24 cellular contexts compared by ENCODE assay signal in genomic region chr17:80614320-80614719, GRCh38.
A peak's percentile ranks its signal among the peaks of the same experiment; 100 is the strongest.
DNase-seq lines count a peak whose midpoint lies in the region; ATAC-seq and TF ChIP-seq lines count a peak whose summit lies in the region.
"Had no signal": no experiment of that assay in that cellular context is flagged by ENCODE, and none has a peak within 500 bp of the region (broad histone marks: within the 10 kb centered on the region; RNA-seq: fewer than 3 reads in every experiment).

No MANE protein-coding gene starts in this region.

- no peaks in the 10 kb centered on the region for H3K27me3 Mint-ChIP-seq in activated CD4-positive, alpha-beta T cell treated with anti-CD3 and anti-CD28 coated beads, Interleukin-2, amount 10 ng/mL, durations not matched to agents 24 days and 14 days
- no peaks in the 10 kb centered on the region for H3K27me3 Mint-ChIP-seq in CD8-positive, alpha-beta T cell (ENCODE audit: low read depth)
- H3K27me3 Mint-ChIP-seq in glutamatergic neuron (ENCODE audit: unreplicated experiment) = peaks cover 7% of the 10 kb centered on the region
- no peaks in the 10 kb centered on the region for H3K27me3 Mint-ChIP-seq in stimulated activated memory B cell treated with anti-CD40 and anti-IgM and Interleukin-4, amounts not matched to agents 10 μg/mL and 1 μg/mL and 100 μg/mL, for 72 hours
- H3K27me3 Mint-ChIP-seq: B cell had no signal

- POLR2A ChIA-PET in CD8-positive, alpha-beta T cell (lab: Charles Lee) = interaction anchor here (0.9 to 1.6 kb wide), 2 partner anchors 23 to 25 kb away, joined by 3 read pairs; no protein-coding TSS in a partner anchor
- POLR2A ChIA-PET in A673 (lab: Charles Lee; ENCODE audit: low non-redundant PET) = no interaction called here

- no peak overlapping the region for H3K9ac ChIP-seq in SU-DHL-6 (ENCODE audit: low read length)

- peaks cover 5% of the 10 kb centered on the region; the same call in 1 of the 2 replicates for H4K20me1 ChIP-seq in SU-DHL-6 (ENCODE audit: low read depth, low read length)

- no peak for DNase-seq in activated CD4-positive, alpha-beta T cell treated with anti-CD3 and anti-CD28 coated beads, Interleukin-2, amount 10 ng/mL, durations not matched to agents 24 days and 14 days
- no peak for DNase-seq in activated CD4-positive, alpha-beta T cell treated with anti-CD3 and anti-CD28 coated beads, Interleukin-2, amount 50 U/mL, for 1 hour
- DNase-seq in CD8-positive, alpha-beta T cell = peak in 1 of 7 experiments; percentile 47
- DNase-seq in glutamatergic neuron (no peak), A673 (ENCODE audit: low spot score) (no peak), NCI-H1694 treated with DMSO at 0.1 percent for 48 hours (lab: John Stamatoyannopoulos, UW) (no peak)
- DNase-seq: activated CD4-positive, alpha-beta T cell treated with anti-CD3 and anti-CD28 coated beads, Interleukin-2, amount 50 U/mL, for 4 hours; anterior cingulate cortex; Caco-2; DMS79 treated with DMSO at 0.1 percent for 48 hours; effector memory CD4-positive, alpha-beta T cell; erythroblast; H9; heart left ventricle; kidney; NCI-H526 treated with DMSO at 0.1 percent for 48 hours; SJCRH30; tibial artery had no signal

- no peaks in the 10 kb centered on the region for H3K9me2 ChIP-seq in SU-DHL-6 (replicated peaks; ENCODE audit: insufficient read depth, low read length)

- ATAC-seq in CD8-positive, alpha-beta T cell = peak; percentile 48
- no peak for ATAC-seq in stimulated activated memory B cell treated with anti-CD40 and anti-IgM and Interleukin-4, amounts not matched to agents 10 μg/mL and 1 μg/mL and 100 μg/mL, for 72 hours
- ATAC-seq: heart left ventricle had no signal

- no peak overlapping the region for H3K27ac ChIP-seq in CD8-positive, alpha-beta T cell (ENCODE audit: low read depth, low read length)
- H3K27ac ChIP-seq in SU-DHL-6 (ENCODE audit: low read depth, low read length) = peak overlapping the region; percentile 21; the same call in 1 of the 2 replicates
- H3K27ac ChIP-seq in A673 (ENCODE audit: low read depth, low read length, poor library complexity, severe bottlenecking) = no peak overlapping the region
- H3K27ac ChIP-seq: coronary artery, heart left ventricle, SJCRH30, tibial artery, VCaP had no signal

- CTCF ChIA-PET in CD8-positive, alpha-beta T cell (lab: Charles Lee) = no interaction called here
- CTCF ChIA-PET in A673 (lab: Charles Lee) = no interaction called here

- no TSS peak for BruUV-seq in A673 (replicated peaks; lab: Mats Ljungman, UMichigan)

- no peak for TF ChIP-seq CTCF in CD8-positive, alpha-beta T cell (IDR thresholded peaks at IDR 0.05)
- TF ChIP-seq CTCF in SU-DHL-6 (IDR thresholded peaks at IDR 0.05; ENCODE audit: insufficient read depth, low read length, poor library complexity, severe bottlenecking) = no peak
- no peak for TF ChIP-seq CTCF in glutamatergic neuron (IDR thresholded peaks at IDR 0.05; ENCODE audit: partially characterized antibody, unreplicated experiment)
- no peak for TF ChIP-seq CTCF in A673 (conservative IDR thresholded peaks at IDR 0.05; ENCODE audit: low read depth, low read length)

- no peaks in the 10 kb centered on the region for H3K9me3 Mint-ChIP-seq in activated CD4-positive, alpha-beta T cell treated with anti-CD3 and anti-CD28 coated beads, Interleukin-2, amount 10 ng/mL, durations not matched to agents 24 days and 14 days
- no peaks in the 10 kb centered on the region for H3K9me3 Mint-ChIP-seq in CD8-positive, alpha-beta T cell
- peaks cover 2% of the 10 kb centered on the region for H3K9me3 Mint-ChIP-seq in glutamatergic neuron (ENCODE audit: unreplicated experiment)
- H3K9me3 Mint-ChIP-seq in stimulated activated memory B cell treated with anti-CD40 and anti-IgM and Interleukin-4, amounts not matched to agents 10 μg/mL and 1 μg/mL and 100 μg/mL, for 72 hours = no peaks in the 10 kb centered on the region
- H3K9me3 Mint-ChIP-seq: H9, nephron had no signal

- H3K27me3 ChIP-seq in CD8-positive, alpha-beta T cell (ENCODE audit: insufficient read depth, low read length) = no peaks in the 10 kb centered on the region
- H3K27me3 ChIP-seq in SU-DHL-6 (ENCODE audit: low read length) (no peaks in the 10 kb centered on the region), A673 (replicated peaks; ENCODE audit: insufficient read depth, low read depth, low read length, poor library complexity) (no peaks in the 10 kb centered on the region)
- H3K27me3 ChIP-seq: heart left ventricle, SJCRH30, tibial artery had no signal

- H3K4me3 ChIP-seq in CD8-positive, alpha-beta T cell (ENCODE audit: low read depth, low read length) = no peak overlapping the region
- H3K4me3 ChIP-seq in SU-DHL-6 (ENCODE audit: insufficient read depth, low read length, poor library complexity, severe bottlenecking) (no peak overlapping the region), A673 (ENCODE audit: low read depth, low read length, poor library complexity, severe bottlenecking) (no peak overlapping the region)
- H3K4me3 ChIP-seq: coronary artery, heart left ventricle, SJCRH30, tibial artery had no signal

- H3K9me3 ChIP-seq in CD8-positive, alpha-beta T cell (ENCODE audit: low read length) = no peaks in the 10 kb centered on the region
- H3K9me3 ChIP-seq in SU-DHL-6 (ENCODE audit: insufficient read depth, low read length) = no peaks in the 10 kb centered on the region
- H3K9me3 ChIP-seq in A673 (ENCODE audit: low read depth, low read length, poor library complexity, severe bottlenecking) = no peaks in the 10 kb centered on the region
- H3K9me3 ChIP-seq: Caco-2, heart left ventricle, SJCRH30, tibial artery had no signal

- H3F3A ChIP-seq in SU-DHL-6 (ENCODE audit: insufficient read depth) = no peaks in the 10 kb centered on the region

- no peak overlapping the region for H2AFZ ChIP-seq in SU-DHL-6 (ENCODE audit: low read depth, low read length, severe bottlenecking)

- H3K4me1 Mint-ChIP-seq in activated CD4-positive, alpha-beta T cell treated with anti-CD3 and anti-CD28 coated beads, Interleukin-2, amount 10 ng/mL, durations not matched to agents 24 days and 14 days = peaks cover 54% of the 10 kb centered on the region
- peaks cover 69% of the 10 kb centered on the region for H3K4me1 Mint-ChIP-seq in CD8-positive, alpha-beta T cell (ENCODE audit: low read depth)
- peaks cover 30% of the 10 kb centered on the region for H3K4me1 Mint-ChIP-seq in glutamatergic neuron (ENCODE audit: low read depth, unreplicated experiment)
- peaks cover 42% of the 10 kb centered on the region for H3K4me1 Mint-ChIP-seq in stimulated activated memory B cell treated with anti-CD40 and anti-IgM and Interleukin-4, amounts not matched to agents 10 μg/mL and 1 μg/mL and 100 μg/mL, for 72 hours

- peaks cover 44% of the 10 kb centered on the region for H3K4me1 ChIP-seq in CD8-positive, alpha-beta T cell (ENCODE audit: insufficient read depth, low read length)
- no peaks in the 10 kb centered on the region for H3K4me1 ChIP-seq in A673 (ENCODE audit: insufficient read depth, low read length, poor library complexity, severe bottlenecking)
- H3K4me1 ChIP-seq: SJCRH30, tibial artery had no signal

- peak overlapping the region; percentile 4 for H3K27ac Mint-ChIP-seq in activated CD4-positive, alpha-beta T cell treated with anti-CD3 and anti-CD28 coated beads, Interleukin-2, amount 10 ng/mL, durations not matched to agents 24 days and 14 days
- H3K27ac Mint-ChIP-seq in CD8-positive, alpha-beta T cell = peak overlapping the region; percentile 92
- peak overlapping the region; percentile 89 for H3K27ac Mint-ChIP-seq in glutamatergic neuron (ENCODE audit: unreplicated experiment)
- no peak overlapping the region for H3K27ac Mint-ChIP-seq in stimulated activated memory B cell treated with anti-CD40 and anti-IgM and Interleukin-4, amounts not matched to agents 10 μg/mL and 1 μg/mL and 100 μg/mL, for 72 hours
- H3K27ac Mint-ChIP-seq: nephron had no signal

- no peak overlapping the region for H3K4me3 Mint-ChIP-seq in activated CD4-positive, alpha-beta T cell treated with anti-CD3 and anti-CD28 coated beads, Interleukin-2, amount 10 ng/mL, durations not matched to agents 24 days and 14 days
- peak overlapping the region; percentile 44 for H3K4me3 Mint-ChIP-seq in CD8-positive, alpha-beta T cell
- H3K4me3 Mint-ChIP-seq in glutamatergic neuron (ENCODE audit: unreplicated experiment) = peak overlapping the region; percentile 64
- no peak overlapping the region for H3K4me3 Mint-ChIP-seq in stimulated activated memory B cell treated with anti-CD40 and anti-IgM and Interleukin-4, amounts not matched to agents 10 μg/mL and 1 μg/mL and 100 μg/mL, for 72 hours
- H3K4me3 Mint-ChIP-seq: H9, nephron had no signal

- H3K4me2 ChIP-seq in SU-DHL-6 (ENCODE audit: low read depth, low read length, poor library complexity, severe bottlenecking) = no peak overlapping the region

- H3K79me2 ChIP-seq in SU-DHL-6 (ENCODE audit: insufficient read depth, low read length) = peaks cover 58% of the 10 kb centered on the region

- H3K36me3 Mint-ChIP-seq in activated CD4-positive, alpha-beta T cell treated with anti-CD3 and anti-CD28 coated beads, Interleukin-2, amount 10 ng/mL, durations not matched to agents 24 days and 14 days (ENCODE audit: low read depth) = no peaks in the 10 kb centered on the region
- peaks cover 2% of the 10 kb centered on the region for H3K36me3 Mint-ChIP-seq in CD8-positive, alpha-beta T cell
- H3K36me3 Mint-ChIP-seq in glutamatergic neuron (ENCODE audit: unreplicated experiment) = no peaks in the 10 kb centered on the region
- H3K36me3 Mint-ChIP-seq in stimulated activated memory B cell treated with anti-CD40 and anti-IgM and Interleukin-4, amounts not matched to agents 10 μg/mL and 1 μg/mL and 100 μg/mL, for 72 hours = no peaks in the 10 kb centered on the region

- intact Hi-C loops in activated CD4-positive, alpha-beta T cell treated with anti-CD3 and anti-CD28 coated beads, Interleukin-2, amount 10 ng/mL, durations not matched to agents 24 days and 14 days (cut with micrococcal nuclease) = no loop called here
- intact Hi-C loops in CD8-positive, alpha-beta T cell (cut with DNase I, micrococcal nuclease) = no loop called here
- intact Hi-C loops in A673 (cut with micrococcal nuclease; ENCODE audit: unreplicated experiment) = no loop called here

- H3K36me3 ChIP-seq in CD8-positive, alpha-beta T cell (ENCODE audit: insufficient read depth, low read length) = no peaks in the 10 kb centered on the region
- H3K36me3 ChIP-seq in SU-DHL-6 (ENCODE audit: low read length) = no peaks in the 10 kb centered on the region
- no peaks in the 10 kb centered on the region for H3K36me3 ChIP-seq in A673 (ENCODE audit: insufficient read depth, low read length, poor library complexity, severe bottlenecking)
- H3K36me3 ChIP-seq: heart left ventricle, SJCRH30, tibial artery had no signal

Comparison
In these comparisons a context has a peak if more than half of its experiments do, and no peak if none do; other contexts are left out.
1. H3K4me3 Mint-ChIP-seq: peak in CD8-positive, alpha-beta T cell (single experiment) and glutamatergic neuron (single experiment); none in activated CD4-positive, alpha-beta T cell treated with anti-CD3 and anti-CD28 coated beads, Interleukin-2, amount 10 ng/mL, durations not matched to agents 24 days and 14 days (single experiment) and stimulated activated memory B cell treated with anti-CD40 and anti-IgM and Interleukin-4, amounts not matched to agents 10 μg/mL and 1 μg/mL and 100 μg/mL, for 72 hours (single experiment).